Comparison of ENCODE assay signal across 8 cellular contexts in the genomic region with DNA sequence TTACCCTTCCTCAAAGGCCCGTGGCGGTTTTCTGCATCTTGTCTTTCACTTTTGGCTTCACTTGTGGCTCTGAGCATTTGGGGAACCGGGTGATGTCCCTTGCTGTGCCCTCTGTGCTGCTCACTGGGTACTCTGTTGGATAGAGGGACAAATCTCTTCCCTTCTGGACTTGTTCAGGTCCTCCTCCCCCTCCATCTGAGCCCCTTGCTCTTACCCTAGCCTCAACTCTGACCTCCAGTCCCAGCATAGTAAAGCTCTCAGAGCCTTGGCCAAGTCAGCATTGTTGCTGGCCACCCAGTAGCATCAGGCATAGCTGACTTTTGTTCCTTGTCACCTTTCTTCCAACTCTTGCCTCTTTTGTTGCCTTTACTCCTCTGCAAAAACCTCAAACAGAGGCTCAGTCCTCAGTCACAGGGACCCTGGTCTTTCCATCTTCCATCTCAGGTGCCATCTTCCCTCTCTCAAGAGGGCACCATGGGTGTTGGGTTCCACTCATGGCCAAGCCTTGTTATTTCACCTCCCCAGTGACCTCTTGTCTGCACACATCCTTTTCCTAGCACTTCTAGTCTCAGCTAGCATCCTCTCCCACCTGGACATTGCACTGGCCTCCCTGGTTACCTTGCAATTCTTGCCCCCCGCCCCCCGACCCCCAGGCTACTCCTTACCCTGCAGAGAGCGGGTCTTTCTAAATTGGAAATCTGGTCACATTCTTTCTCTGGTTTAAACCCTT.
DNase-seq lines count a peak whose midpoint lies in the region; ATAC-seq, FAIRE-seq and TF ChIP-seq lines count a peak whose summit lies in the region.

No MANE protein-coding gene starts in this region.

- peaks cover 8% of the 10 kb centered on the region for H3K4me1 ChIP-seq in iPS-15b (ENCODE audit: control insufficient read depth, insufficient read depth, low read length)

- H3K4me1 Mint-ChIP-seq in activated naive CD4-positive, alpha-beta T cell treated with anti-CD3 and anti-CD28 coated beads, Interleukin-2, amount 50 U/mL, for 24 hours = peaks cover 53% of the 10 kb centered on the region

- no peak for TF ChIP-seq CTCF in GM13976 (IDR thresholded peaks at IDR 0.05; ENCODE audit: borderline replicate concordance, control extremely low read depth, extremely low read depth, insufficient read depth, missing control alignments)

- peaks cover 7% of the 10 kb centered on the region for H3K36me3 ChIP-seq in iPS-15b (ENCODE audit: control insufficient read depth, insufficient read depth, low read length)

- DNase-seq in GM13976 (ENCODE audit: low spot score) = peak; percentile 91
- DNase-seq in NOMO-1 treated with DMSO at 0.1 percent for 48 hours (lab: John Stamatoyannopoulos, UW; ENCODE audit: unreplicated experiment) = peak; percentile 99
- peak; percentile 83 for DNase-seq in stimulated activated CD4-positive, alpha-beta T cell treated with anti-CD3 and anti-CD28 coated beads, Interleukin-15, amount 100 ng/mL, for 24 hours
- DNase-seq in RCC 7860 (ENCODE audit: low spot score) = no peak
- DNase-seq in NCI-H446 treated with DMSO at 0.1 percent for 48 hours (lab: John Stamatoyannopoulos, UW) = no peak

- peak overlapping the region; percentile 99 for H3K4me3 ChIP-seq in iPS-15b (ENCODE audit: low read depth, low read length)

- H3K9ac ChIP-seq in iPS-15b (ENCODE audit: low read depth, low read length) = peak overlapping the region; percentile 97

- H3K4me3 Mint-ChIP-seq in activated naive CD4-positive, alpha-beta T cell treated with anti-CD3 and anti-CD28 coated beads, Interleukin-2, amount 50 U/mL, for 24 hours = peak overlapping the region; percentile 100

- no peaks in the 10 kb centered on the region for H3K9me3 Mint-ChIP-seq in activated naive CD4-positive, alpha-beta T cell treated with anti-CD3 and anti-CD28 coated beads, Interleukin-2, amount 50 U/mL, for 24 hours

- peak overlapping the region; percentile 99 for H3K27ac Mint-ChIP-seq in activated naive CD4-positive, alpha-beta T cell treated with anti-CD3 and anti-CD28 coated beads, Interleukin-2, amount 50 U/mL, for 24 hours

- ATAC-seq in GM21825 (IDR thresholded peaks at IDR 0.05; ENCODE audit: unreplicated experiment) = peak; percentile 54

- no peaks in the 10 kb centered on the region for H3K9me3 ChIP-seq in iPS-15b (ENCODE audit: control insufficient read depth, insufficient read depth, low read length)

- FAIRE-seq in RCC 7860 (lab: Jason Lieb, UNC) = no peak

- peaks cover 7% of the 10 kb centered on the region for H3K36me3 Mint-ChIP-seq in activated naive CD4-positive, alpha-beta T cell treated with anti-CD3 and anti-CD28 coated beads, Interleukin-2, amount 50 U/mL, for 24 hours

- H3K27me3 ChIP-seq in iPS-15b (ENCODE audit: control insufficient read depth, insufficient read depth, low read length) = no peaks in the 10 kb centered on the region

- H3K27me3 Mint-ChIP-seq in activated naive CD4-positive, alpha-beta T cell treated with anti-CD3 and anti-CD28 coated beads, Interleukin-2, amount 50 U/mL, for 24 hours = no peaks in the 10 kb centered on the region

- in situ Hi-C loops in GM13976 (cut with MboI; ENCODE audit: low sequenced_read_pairs, unreplicated experiment) = no loop called here

Comparison
In these comparisons a context has a peak if more than half of its experiments do, and no peak if none do; other contexts are left out.
1. DNase-seq: peak in GM13976 (single experiment), NOMO-1 treated with DMSO at 0.1 percent for 48 hours (single experiment) and stimulated activated CD4-positive, alpha-beta T cell treated with anti-CD3 and anti-CD28 coated beads, Interleukin-15, amount 100 ng/mL, for 24 hours (single experiment); none in RCC 7860 (single experiment) and NCI-H446 treated with DMSO at 0.1 percent for 48 hours (single experiment).